ENCODE assay signal across 1 cellular context in genomic region chr7:116554436-116554835, GRCh38.
TF ChIP-seq lines count a peak whose summit lies in the region.

No MANE protein-coding gene starts in this region.

TF ChIP-seq in HepG2, 621 proteins besides CTCF, POLR2A, EP300 and RAD21:
- TF ChIP-seq JDP2 (CRISPR knock-in tag; IDR thresholded peaks at IDR 0.05; ENCODE audit: borderline replicate concordance): no peak
- TF ChIP-seq ZBTB34 (CRISPR knock-in tag; IDR thresholded peaks at IDR 0.05): no peak
- TF ChIP-seq ZNF343 (CRISPR knock-in tag; IDR thresholded peaks at IDR 0.05): no peak
- TF ChIP-seq THAP11 (CRISPR knock-in tag; IDR thresholded peaks at IDR 0.05): no peak
TF ChIP-seq in HepG2: peak in this region for 0.
